12 cellular contexts compared by ENCODE assay signal in the genomic region with DNA sequence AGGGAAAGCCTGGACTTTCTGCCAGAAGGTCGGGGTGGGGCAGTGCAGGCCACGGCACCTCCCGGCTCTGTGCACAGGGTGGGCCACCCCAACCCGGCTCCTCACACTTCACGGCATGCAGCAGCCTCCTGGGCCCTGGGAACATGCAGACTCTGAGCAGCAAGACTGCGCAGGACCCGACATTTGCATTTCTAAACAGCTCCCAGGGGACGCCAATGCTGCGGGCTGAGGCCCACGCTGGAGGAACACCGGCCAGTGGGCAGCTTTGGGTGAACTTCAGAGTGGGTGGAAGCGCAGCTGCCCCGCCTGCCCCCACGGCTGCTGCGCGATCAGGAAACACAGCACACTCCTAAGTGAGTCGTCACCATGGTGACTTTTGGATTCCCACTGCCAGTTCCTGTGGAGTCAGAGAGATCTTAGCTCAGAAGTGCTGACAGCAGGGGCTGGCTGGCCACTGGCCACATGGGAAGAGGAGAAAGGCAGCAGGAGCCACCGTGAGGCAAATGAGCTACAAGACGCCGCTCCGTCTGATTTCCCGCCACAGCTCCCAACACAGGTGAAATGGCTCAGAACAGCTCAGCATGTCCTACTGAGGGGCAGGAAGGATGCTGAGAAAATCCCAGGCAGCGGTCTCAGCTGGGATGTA. TPM values are rescaled to one million over a fixed set of nuclear protein-coding genes. Genes with fewer than 3 reads are reported as not detected.
DNase-seq lines count a peak whose midpoint lies in the region; TF ChIP-seq lines count a peak whose summit lies in the region.
"Had no signal": no experiment of that assay in that cellular context is flagged by ENCODE, and none has a peak within 500 bp of the region (broad histone marks: within the 10 kb centered on the region; RNA-seq: fewer than 3 reads in every experiment).

No MANE protein-coding gene starts in this region.

- H3K4me3 ChIP-seq in brain microvascular endothelial cell (ENCODE audit: low read depth, low read length), result no peak overlapping the region
- H3K4me3 ChIP-seq in PC-9, result no peak overlapping the region
- H3K4me3 ChIP-seq: pancreas had no signal

- H3K79me2 ChIP-seq in PC-9 (ENCODE audit: low read depth), result no peaks in the 10 kb centered on the region

- no peaks in the 10 kb centered on the region for H4K20me1 ChIP-seq in PC-9 (ENCODE audit: insufficient read depth)

- H3K27me3 ChIP-seq in brain microvascular endothelial cell (replicated peaks), result peaks cover 11% of the 10 kb centered on the region
- H3K27me3 ChIP-seq in PC-9 (ENCODE audit: insufficient read depth, low read depth), result no peaks in the 10 kb centered on the region
- H3K27me3 ChIP-seq: pancreas had no signal

- CTCF ChIA-PET in PC-9 (lab: Charles Lee), result no interaction called here

- no peaks in the 10 kb centered on the region for H3K36me3 ChIP-seq in brain microvascular endothelial cell (replicated peaks)
- no peaks in the 10 kb centered on the region for H3K36me3 ChIP-seq in PC-9 (ENCODE audit: low read depth)
- H3K36me3 ChIP-seq: pancreas had no signal

- intact Hi-C loops in PC-9 (cut with micrococcal nuclease; ENCODE audit: unreplicated experiment), result no loop called here

- H3K27ac ChIP-seq in brain microvascular endothelial cell (no peak overlapping the region), PC-9 (no peak overlapping the region)
- H3K27ac ChIP-seq: pancreas had no signal

- no peaks in the 10 kb centered on the region for H3K9me2 ChIP-seq in PC-9 (ENCODE audit: insufficient read depth)

- POLR2A ChIA-PET in PC-9 (lab: Charles Lee; ENCODE audit: unreplicated experiment), result no interaction called here

- H2AFZ ChIP-seq in PC-9, result no peak overlapping the region

- TF ChIP-seq CTCF in brain microvascular endothelial cell (IDR thresholded peaks at IDR 0.05; ENCODE audit: low read depth, low read length, missing control alignments) (no peak), PC-9 (conservative IDR thresholded peaks at IDR 0.05) (no peak)

- H3F3A ChIP-seq in PC-9 (ENCODE audit: insufficient read depth, low read depth), result no peaks in the 10 kb centered on the region

- no peaks in the 10 kb centered on the region for H3K4me1 ChIP-seq in PC-9 (replicated peaks; ENCODE audit: insufficient read depth)
- H3K4me1 ChIP-seq: pancreas had no signal

- no TSS peak for BruUV-seq in PC-9 (replicated peaks; lab: Mats Ljungman, UMichigan)

- DNase-seq in DMS79 treated with DMSO at 0.1 percent for 48 hours (lab: John Stamatoyannopoulos, UW) (peak; percentile 82), NCI-H1417 (lab: John Stamatoyannopoulos, UW) (peak; percentile 24 to 91 (median 74)), brain microvascular endothelial cell (peak; percentile 32), middle frontal gyrus (ENCODE audit: extremely low spot score, low spot score) (peak; percentile 46), foreskin melanocyte (no peak), epidermal melanocyte (ENCODE audit: insufficient read length, low spot score) (no peak), PC-9 (no peak), GF-D8 (lab: John Stamatoyannopoulos, UW) (no peak)
- DNase-seq: activated CD4-positive, alpha-beta T cell treated with anti-CD3 and anti-CD28 coated beads for 1 hour; CD8-positive, alpha-beta T cell; pancreas; RPMI8226 had no signal

- no peak overlapping the region for H3K4me2 ChIP-seq in PC-9

- in situ Hi-C loops in brain microvascular endothelial cell (cut with HindIII; ENCODE audit: low pct_ligation_motif_present, low sequenced_read_pairs), result no loop called here

- no peaks in the 10 kb centered on the region for H3K9me3 ChIP-seq in PC-9 (ENCODE audit: insufficient read depth, low read depth)
- H3K9me3 ChIP-seq: pancreas had no signal

RNA-seq across cellular contexts. Expression of a gene that starts 52.1 kb away (rescaled TPM):
- total RNA-seq in PC-9 (2021), result 16.3 and 20.1 TPM in 2 replicates

Comparison
In these comparisons a context has a peak if more than half of its experiments do, and no peak if none do; other contexts are left out.
1. DNase-seq: peak in DMS79 treated with DMSO at 0.1 percent for 48 hours (single experiment), NCI-H1417 (3 of 3), brain microvascular endothelial cell (single experiment) and middle frontal gyrus (single experiment); none in foreskin melanocyte (single experiment), epidermal melanocyte (single experiment), PC-9 (0 of 2) and GF-D8 (single experiment).